Comparison of ENCODE assay signal across 21 cellular contexts in the genomic region with DNA sequence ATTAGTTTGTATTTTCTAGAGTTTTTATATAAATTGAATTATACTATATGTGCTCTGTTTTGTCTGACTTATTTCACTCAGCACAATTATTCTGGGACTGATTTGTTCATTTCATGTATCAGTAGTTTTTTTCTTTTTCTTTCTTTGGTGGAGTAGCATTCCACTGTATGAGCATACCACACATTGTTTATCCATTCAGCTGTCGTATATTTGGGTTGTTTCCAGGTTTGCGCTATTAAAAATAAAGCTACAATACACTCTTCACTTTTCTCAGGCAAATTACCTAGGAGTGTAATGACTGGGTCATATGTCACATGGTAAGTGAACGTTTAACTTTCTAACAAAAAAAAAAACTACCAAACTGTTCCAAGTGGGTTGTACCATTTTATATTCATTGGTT. TPM values are rescaled to one million over a fixed set of nuclear protein-coding genes. Genes with fewer than 3 reads are reported as not detected.
DNase-seq lines count a peak whose midpoint lies in the region; ATAC-seq, FAIRE-seq and TF ChIP-seq lines count a peak whose summit lies in the region.
"Had no signal": no experiment of that assay in that cellular context is flagged by ENCODE, and none has a peak within 500 bp of the region (broad histone marks: within the 10 kb centered on the region; RNA-seq: fewer than 3 reads in every experiment).

No MANE protein-coding gene starts in this region.

- H3K9me3 ChIP-seq in adipocyte (ENCODE audit: control insufficient read depth, low read length) (no peaks in the 10 kb centered on the region), fibroblast of lung (ENCODE audit: control insufficient read depth, insufficient read depth, low read depth, low read length) (no peaks in the 10 kb centered on the region), right cardiac atrium (ENCODE audit: control insufficient read depth, low read length) (no peaks in the 10 kb centered on the region)
- H3K9me3 ChIP-seq: BLaER1 had no signal

- no peak for TF ChIP-seq CTCF in fibroblast of lung (conservative IDR thresholded peaks at IDR 0.05 in 1 of 2, IDR thresholded peaks at IDR 0.05 in 1 of 2; ENCODE audit: low read depth in 1 of 2, low read length in 2 of 2)

- H3K36me3 ChIP-seq in adipocyte (ENCODE audit: control insufficient read depth, insufficient read depth, low read length, severe bottlenecking) (no peaks in the 10 kb centered on the region), fibroblast of lung (ENCODE audit: control insufficient read depth, insufficient read depth, low read length) (no peaks in the 10 kb centered on the region)
- H3K36me3 ChIP-seq: BLaER1 had no signal

- H3K9ac ChIP-seq in adipocyte (ENCODE audit: low read length) (no peak overlapping the region), fibroblast of lung (ENCODE audit: insufficient read depth, low read length) (no peak overlapping the region)
- H3K9ac ChIP-seq: BLaER1 had no signal

- H3K79me2 ChIP-seq in fibroblast of lung (ENCODE audit: control insufficient read depth, insufficient read depth, low read length) = no peaks in the 10 kb centered on the region

- no peaks in the 10 kb centered on the region for H3K4me1 ChIP-seq in adipocyte (ENCODE audit: control insufficient read depth, insufficient read depth, low read length)
- no peaks in the 10 kb centered on the region for H3K4me1 ChIP-seq in fibroblast of lung (ENCODE audit: control insufficient read depth, extremely low read depth, insufficient read depth, low read length)
- no peaks in the 10 kb centered on the region for H3K4me1 ChIP-seq in right cardiac atrium (ENCODE audit: control insufficient read depth, insufficient read depth, low read length)

- ATAC-seq in GM18868 (IDR thresholded peaks at IDR 0.05; ENCODE audit: unreplicated experiment) (no peak), right cardiac atrium (no peak), HG02763 (IDR thresholded peaks at IDR 0.05; ENCODE audit: unreplicated experiment) (no peak)
- ATAC-seq: CD8-positive, alpha-beta T cell; K562 had no signal

- no peak overlapping the region for H3K27ac ChIP-seq in fibroblast of lung (ENCODE audit: insufficient read depth, low read length)
- H3K27ac ChIP-seq in right cardiac atrium (ENCODE audit: low read length) = no peak overlapping the region
- H3K27ac ChIP-seq: BLaER1, HL-60 had no signal

- no peak overlapping the region for H2AFZ ChIP-seq in fibroblast of lung (ENCODE audit: low read length)

- WGBS in right cardiac atrium = 59% methylated on average over 3 of the region's 3 CpGs

- H3K27me3 ChIP-seq in adipocyte (replicated peaks; ENCODE audit: control insufficient read depth, insufficient read depth, low read length) (no peaks in the 10 kb centered on the region), fibroblast of lung (ENCODE audit: control insufficient read depth, insufficient read depth, low read length) (no peaks in the 10 kb centered on the region), right cardiac atrium (ENCODE audit: control insufficient read depth, insufficient read depth) (no peaks in the 10 kb centered on the region)
- H3K27me3 ChIP-seq: BLaER1 had no signal

- H3K4me2 ChIP-seq in fibroblast of lung (ENCODE audit: extremely low read depth, insufficient read depth, low read length) = no peak overlapping the region
- H3K4me2 ChIP-seq: BLaER1 had no signal

- no peaks in the 10 kb centered on the region for H4K20me1 ChIP-seq in fibroblast of lung (ENCODE audit: control insufficient read depth, extremely low read depth, insufficient read depth, low read length)
- H4K20me1 ChIP-seq: BLaER1 had no signal

- DNase-seq in GM19239 (ENCODE audit: insufficient read length, low spot score) = no peak
- DNase-seq in adipocyte (ENCODE audit: low read depth) = peak; percentile 15
- peak; percentile 24 to 26 for DNase-seq in fibroblast of lung (ENCODE audit: low read depth in 2 of 2)
- DNase-seq in iris pigment epithelial cell (ENCODE audit: low read depth) = peak; percentile 43
- DNase-seq in right cardiac atrium = no peak
- no peak for DNase-seq in HEK293T (ENCODE audit: extremely low spot score)
- DNase-seq: 8988T; Calu3; CD8-positive, alpha-beta T cell; DMS53; DND-41; H9 had no signal

- intact Hi-C loops in right cardiac atrium (cut with DNase I) = no loop called here

- H3K4me3 ChIP-seq in adipocyte (ENCODE audit: low read length) = no peak overlapping the region
- H3K4me3 ChIP-seq in fibroblast of lung (replicated peaks in 1 of 4; ENCODE audit: control extremely low read depth in 1 of 4, insufficient read depth in 1 of 4, low read depth in 3 of 4, low read length in 4 of 4) = no peak overlapping the region
- H3K4me3 ChIP-seq in right cardiac atrium (ENCODE audit: low read length) = no peak overlapping the region
- H3K4me3 ChIP-seq: BLaER1, K562 had no signal

- POLR2A ChIA-PET in HEK293T (lab: Yijun Ruan, JAX) = no interaction called here

- FAIRE-seq in GM19239 (lab: Jason Lieb, UNC) = peak; percentile 45
- FAIRE-seq: G401.6, GM12891, GM18507, H1, K562 had no signal

- CTCF ChIA-PET in HEK293T (lab: Yijun Ruan, JAX) = no interaction called here

TF ChIP-seq in HEK293T, 16 proteins besides CTCF, POLR2A, EP300 and RAD21:
- TF ChIP-seq, protein P1, sequence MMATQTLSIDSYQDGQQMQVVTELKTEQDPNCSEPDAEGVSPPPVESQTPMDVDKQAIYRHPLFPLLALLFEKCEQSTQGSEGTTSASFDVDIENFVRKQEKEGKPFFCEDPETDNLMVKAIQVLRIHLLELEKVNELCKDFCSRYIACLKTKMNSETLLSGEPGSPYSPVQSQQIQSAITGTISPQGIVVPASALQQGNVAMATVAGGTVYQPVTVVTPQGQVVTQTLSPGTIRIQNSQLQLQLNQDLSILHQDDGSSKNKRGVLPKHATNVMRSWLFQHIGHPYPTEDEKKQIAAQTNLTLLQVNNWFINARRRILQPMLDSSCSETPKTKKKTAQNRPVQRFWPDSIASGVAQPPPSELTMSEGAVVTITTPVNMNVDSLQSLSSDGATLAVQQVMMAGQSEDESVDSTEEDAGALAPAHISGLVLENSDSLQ (IDR thresholded peaks at IDR 0.05) = no peak
- TF ChIP-seq ELF4 (IDR thresholded peaks at IDR 0.05) (no peak), FOXK2 (IDR thresholded peaks at IDR 0.05) (no peak), SP1 (IDR thresholded peaks at IDR 0.05) (no peak), TARDBP (IDR thresholded peaks at IDR 0.05) (no peak), CTBP1 (IDR thresholded peaks at IDR 0.05; ENCODE audit: borderline replicate concordance) (no peak), SUZ12 (IDR thresholded peaks at IDR 0.05) (no peak), ARNT (IDR thresholded peaks at IDR 0.05) (no peak), BHLHE40 (IDR thresholded peaks at IDR 0.05; ENCODE audit: borderline replicate concordance) (no peak), LEF1 (IDR thresholded peaks at IDR 0.05; ENCODE audit: borderline replicate concordance) (no peak), ZNF384 (IDR thresholded peaks at IDR 0.05) (no peak), FOXM1 (IDR thresholded peaks at IDR 0.05; ENCODE audit: borderline replicate concordance) (no peak)

RNA-seq across cellular contexts. Expression of a gene that starts 9.6 kb away (rescaled TPM):
- total RNA-seq in fibroblast of lung (20.0 and 21.3 TPM in 2 replicates), right cardiac atrium (10 to 100 TPM; 27.0 to 27.6 (median 27.1) TPM)
- polyA plus RNA-seq in fibroblast of lung (25.4 and 25.7 TPM in 2 replicates), right cardiac atrium (8.8 TPM)
- polyA plus RNA-seq in fibroblast of lung (2012) = 12.4 and 14.7 TPM in 2 replicates
- 16.6 and 18.3 TPM in 2 replicates for polyA minus RNA-seq in fibroblast of lung (ENCODE audit: low replicate concordance)

Comparison
In these comparisons a context has a peak if more than half of its experiments do, and no peak if none do; other contexts are left out.
1. DNase-seq: peak in adipocyte (single experiment), fibroblast of lung (2 of 2) and iris pigment epithelial cell (single experiment); none in GM19239 (single experiment), right cardiac atrium (0 of 3) and HEK293T (single experiment).